Comparison of ENCODE assay signal across 8 cellular contexts in the genomic region with DNA sequence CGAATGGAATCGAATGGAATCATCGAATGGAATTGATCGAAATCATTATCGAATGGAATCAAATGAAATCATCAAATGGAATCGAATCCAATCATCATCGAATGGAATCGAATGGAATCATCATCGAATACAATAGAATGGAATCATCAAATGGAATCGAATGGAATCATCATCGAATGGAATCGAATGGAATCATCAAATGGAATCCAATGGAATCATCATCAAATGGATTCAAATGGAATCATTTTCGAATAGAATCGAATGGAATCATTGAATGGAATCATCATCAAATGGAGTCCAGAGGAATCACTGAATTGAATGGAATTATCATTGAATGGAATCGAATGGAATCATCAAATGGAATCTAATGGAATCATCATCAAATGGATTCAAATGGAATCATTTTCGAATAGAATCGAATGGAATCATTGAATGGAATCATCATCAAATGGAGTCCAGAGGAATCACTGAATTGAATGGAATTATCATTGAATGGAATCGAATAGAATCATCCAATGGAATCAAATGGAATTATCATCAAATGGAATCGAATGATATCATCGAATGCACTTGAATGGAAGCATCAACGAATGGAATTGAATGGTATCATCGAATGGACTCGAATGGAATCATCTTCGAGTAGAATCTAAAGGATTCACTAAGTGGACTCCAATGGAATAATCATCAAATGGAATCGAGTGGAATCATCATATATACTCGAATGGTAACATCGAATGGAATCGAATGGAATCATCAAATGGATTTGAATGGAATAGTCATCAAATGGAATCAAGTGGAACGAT.
DNase-seq lines count a peak whose midpoint lies in the region; ATAC-seq, FAIRE-seq and TF ChIP-seq lines count a peak whose summit lies in the region.
"Not testable (repeated sequence)": the region's sequence is repeated elsewhere in the genome, so short reads cannot be mapped to it uniquely, and the experiment has no call there.

No MANE protein-coding gene starts in this region.

- H3K9ac ChIP-seq in Karpas-422 (ENCODE audit: low read length); colonic mucosa (ENCODE audit: low read depth in 2 of 2, low read length in 2 of 2): not testable (repeated sequence)

- not testable (repeated sequence) for H3K9me2 ChIP-seq in Karpas-422 (replicated peaks; ENCODE audit: insufficient read depth, low read length)
- peaks cover 19% of the 10 kb centered on the region for H3K9me2 ChIP-seq in hepatocyte (replicated peaks; ENCODE audit: insufficient read depth)

- intact Hi-C loops in A673 (cut with micrococcal nuclease; ENCODE audit: unreplicated experiment); colonic mucosa (cut with DNase I): not testable (repeated sequence)

- DNase-seq in A673 (ENCODE audit: low spot score) (peak; percentile 41), Karpas-422 (peak; percentile 50), colonic mucosa (peak; percentile 77), hepatocyte (ENCODE audit: low spot score) (peak; percentile 67), naive B cell (peak; percentile 50), small intestine (peak; percentile 21)
- DNase-seq in activated gamma-delta T cell treated with anti-CD3 and anti-CD28 coated beads, Interleukin-2, amount 50 U/mL, for 16 hours (ENCODE audit: low read depth) = peak; percentile 35

- H3K9me3 ChIP-seq in A673 (ENCODE audit: low read depth, low read length, poor library complexity, severe bottlenecking) = peaks cover 18% of the 10 kb centered on the region
- H3K9me3 ChIP-seq in Karpas-422 (ENCODE audit: low read length); colonic mucosa; small intestine (ENCODE audit: control insufficient read depth, low read depth): not testable (repeated sequence)
- peaks cover 21% of the 10 kb centered on the region for H3K9me3 ChIP-seq in hepatocyte (ENCODE audit: low read depth)

- not testable (repeated sequence) for H3K27me3 Mint-ChIP-seq in naive B cell

- not testable (repeated sequence) for H2AFZ ChIP-seq in Karpas-422 (ENCODE audit: low read length); hepatocyte

- CTCF ChIA-PET in A673 (lab: Charles Lee) = not testable (repeated sequence)

- POLR2A ChIA-PET in A673 (lab: Charles Lee; ENCODE audit: low non-redundant PET) = not testable (repeated sequence)

- ATAC-seq in SK-N-SH treated with all-trans-retinoic acid at 6 μM for 48 hours = peak; percentile 1; the same call in 1 of the 3 replicates
- not testable (repeated sequence) for ATAC-seq in naive B cell (ENCODE audit: low read depth in 2 of 2)

- peaks cover 11 to 27% (median 21%) of the 10 kb centered on the region in 7 donors for H3K9me3 Mint-ChIP-seq in naive B cell

- BruUV-seq in A673 (replicated peaks; lab: Mats Ljungman, UMichigan) = not testable (repeated sequence)

- H3K36me3 ChIP-seq in A673 (ENCODE audit: insufficient read depth, low read length, poor library complexity, severe bottlenecking); Karpas-422 (ENCODE audit: insufficient read depth, low read length); colonic mucosa; small intestine (ENCODE audit: control insufficient read depth in 2 of 2, insufficient read depth in 2 of 2, low read length in 2 of 2): not testable (repeated sequence)
- peaks cover 19% of the 10 kb centered on the region for H3K36me3 ChIP-seq in hepatocyte (replicated peaks; ENCODE audit: insufficient read depth, low read depth)

- FAIRE-seq in small intestine (lab: Jason Lieb, UNC) = not testable (repeated sequence)

- H3K27ac ChIP-seq in A673 (ENCODE audit: low read depth, low read length, poor library complexity, severe bottlenecking); Karpas-422 (ENCODE audit: low read length); colonic mucosa; hepatocyte; small intestine (ENCODE audit: low read depth in 1 of 2, low read length in 1 of 2): not testable (repeated sequence)

- not testable (repeated sequence) for H3K4me1 ChIP-seq in A673 (ENCODE audit: insufficient read depth, low read length, poor library complexity, severe bottlenecking); Karpas-422 (ENCODE audit: low read length); colonic mucosa; hepatocyte (ENCODE audit: insufficient read depth); small intestine (ENCODE audit: control insufficient read depth in 2 of 2, insufficient read depth in 1 of 2, low read depth in 1 of 2, low read length in 1 of 2)

- peaks cover 5 to 13% of the 10 kb centered on the region in 2 donors for H3K36me3 Mint-ChIP-seq in naive B cell

- not testable (repeated sequence) for H3K4me2 ChIP-seq in Karpas-422 (ENCODE audit: low read depth, low read length, poor library complexity, severe bottlenecking); hepatocyte

- TF ChIP-seq CTCF in A673 (conservative IDR thresholded peaks at IDR 0.05; ENCODE audit: low read depth, low read length); colonic mucosa (IDR thresholded peaks at IDR 0.05); hepatocyte (IDR thresholded peaks at IDR 0.05; ENCODE audit: poor library complexity): not testable (repeated sequence)

- not testable (repeated sequence) for H3K4me1 Mint-ChIP-seq in naive B cell

- WGBS in hepatocyte (ENCODE audit: low lambda C conversion rate, missing lambda C conversion rate) = 81% methylated on average over 29 of the region's 29 CpGs
- 69 to 74% (median 71%) methylated on average over 28 to 29 of the region's 29 CpGs for WGBS in small intestine, 3 donors

- not testable (repeated sequence) for H4K20me1 ChIP-seq in Karpas-422 (ENCODE audit: insufficient read depth, low read depth, low read length)
- peaks cover 13% of the 10 kb centered on the region for H4K20me1 ChIP-seq in hepatocyte (ENCODE audit: insufficient read depth, poor library complexity, severe bottlenecking)

- not testable (repeated sequence) for H3K27ac Mint-ChIP-seq in naive B cell

- not testable (repeated sequence) for H3K79me2 ChIP-seq in Karpas-422 (ENCODE audit: low read length); hepatocyte

- not testable (repeated sequence) for H3K27me3 ChIP-seq in A673 (replicated peaks; ENCODE audit: insufficient read depth, low read depth, low read length, poor library complexity); Karpas-422 (ENCODE audit: low read length); colonic mucosa; hepatocyte; small intestine (ENCODE audit: control insufficient read depth in 2 of 2, insufficient read depth in 2 of 2, low read length in 2 of 2)

- H3K4me3 ChIP-seq in A673 (ENCODE audit: low read depth, low read length, poor library complexity, severe bottlenecking); Karpas-422 (ENCODE audit: low read length); colonic mucosa; hepatocyte; small intestine (ENCODE audit: low read depth in 1 of 2, low read length in 2 of 2): not testable (repeated sequence)

- H3K4me3 Mint-ChIP-seq in naive B cell = not testable (repeated sequence)

Comparison
In these comparisons a context has a peak if more than half of its experiments do, and no peak if none do; other contexts are left out.
1. DNase-seq: peak in every context shown above with its lines; median percentile 77 in colonic mucosa; 67 in hepatocyte; 50 in Karpas-422; 50 in naive B cell; 41 in A673; 35 in activated gamma-delta T cell treated with anti-CD3 and anti-CD28 coated beads, Interleukin-2, amount 50 U/mL, for 16 hours; 21 in small intestine.